Comparison of ENCODE assay signal across 14 cellular contexts in the genomic region with DNA sequence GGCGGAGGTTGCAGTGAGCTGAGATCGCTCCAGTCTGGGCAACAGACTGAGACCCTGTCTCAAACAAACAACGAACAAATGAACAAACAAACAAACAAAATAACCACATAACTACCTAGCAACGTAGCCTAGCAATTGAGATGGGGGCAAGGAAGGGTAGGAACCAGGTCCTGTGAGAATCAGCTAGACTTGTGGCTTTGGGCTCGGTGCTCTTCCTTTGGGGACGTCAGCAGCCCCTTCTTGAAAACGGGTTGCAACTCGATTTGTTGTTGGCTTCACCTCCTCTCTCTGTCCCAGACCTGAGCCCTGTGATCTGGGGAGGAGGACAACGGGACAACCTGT.
DNase-seq lines count a peak whose midpoint lies in the region; ATAC-seq, FAIRE-seq and TF ChIP-seq lines count a peak whose summit lies in the region.
"Had no signal": no experiment of that assay in that cellular context is flagged by ENCODE, and none has a peak within 500 bp of the region (broad histone marks: within the 10 kb centered on the region; RNA-seq: fewer than 3 reads in every experiment).

No MANE protein-coding gene starts in this region.

- no peaks in the 10 kb centered on the region for H3K9me1 ChIP-seq in K562 (ENCODE audit: control insufficient read depth, insufficient read depth, low read length)

- TF ChIP-seq POLR2A in K562 (conservative IDR thresholded peaks at IDR 0.05) (no peak), testis (IDR thresholded peaks at IDR 0.05) (no peak), erythroblast (IDR thresholded peaks at IDR 0.05; ENCODE audit: low read length) (no peak)

- no TSS peak for BruUV-seq in K562 (replicated peaks; lab: Mats Ljungman, UMichigan)

- H3K9me3 ChIP-seq in HUES48 (ENCODE audit: control insufficient read depth, insufficient read depth, low read length) (no peaks in the 10 kb centered on the region), K562 (replicated peaks; ENCODE audit: control insufficient read depth, insufficient read depth, low read depth, low read length) (no peaks in the 10 kb centered on the region), mesodermal cell (ENCODE audit: control insufficient read depth, low read length) (no peaks in the 10 kb centered on the region), testis (no peaks in the 10 kb centered on the region)

- peak overlapping the region; percentile 93 for H3K4me2 ChIP-seq in K562 (ENCODE audit: insufficient read depth, low read length)

- in situ Hi-C loops in K562 (cut with MboI), result no loop called here

- TF ChIP-seq EP300 in K562 (IDR thresholded peaks at IDR 0.05; ENCODE audit: low read length), result no peak

- intact Hi-C loops in K562 (cut with micrococcal nuclease) (no loop called here), testis (cut with DNase I; ENCODE audit: low total_unique reads) (no loop called here)

- 42% methylated on average over 9 of the region's 9 CpGs for WGBS in K562 (ENCODE audit: insufficient coverage, low coverage, missing lambda C conversion rate)
- WGBS in mesodermal cell (ENCODE audit: insufficient coverage in 2 of 2), 2 experiments, result 74 to 100% methylated on average over 5 to 7 of the region's 9 CpGs
- WGBS in testis, 2 donors, result 48 to 52% methylated on average over 9 of the region's 9 CpGs

- H3K9ac ChIP-seq in HUES48 (ENCODE audit: low read depth, low read length), result no peak overlapping the region
- peak overlapping the region in 1 of 2 experiments; percentile 48; a peak in 2 of 4 replicates for H3K9ac ChIP-seq in K562 (ENCODE audit: insufficient read depth in 1 of 2, low read depth in 2 of 2, low read length in 2 of 2)

- POLR2A ChIA-PET in K562 (lab: Yijun Ruan, JAX), result interaction anchor here (0.6 to 2.5 kb wide), 12 partner anchors 9 to 1502 kb away, joined by 3 to 26 read pairs (median 4); partner anchors contain the start of gene CEP20

- H3K79me2 ChIP-seq in K562 (ENCODE audit: control insufficient read depth, insufficient read depth, low read length), result peaks cover 10% of the 10 kb centered on the region

- H3K27me3 ChIP-seq in HUES48 (ENCODE audit: control insufficient read depth, insufficient read depth, low read length) (no peaks in the 10 kb centered on the region), K562 (ENCODE audit: control insufficient read depth in 2 of 2, insufficient read depth in 2 of 2, low read length in 2 of 2) (no peaks in the 10 kb centered on the region), testis (no peaks in the 10 kb centered on the region), foreskin keratinocyte (no peaks in the 10 kb centered on the region)

- TF ChIP-seq CTCF in K562 (IDR thresholded peaks at IDR 0.05 in 2 of 3, conservative IDR thresholded peaks at IDR 0.05 in 1 of 3; ENCODE audit: insufficient read depth in 2 of 3, low read depth in 1 of 3, low read length in 3 of 3) (no peak), testis (IDR thresholded peaks at IDR 0.05) (no peak), foreskin keratinocyte (conservative IDR thresholded peaks at IDR 0.05) (no peak)

- H3K4me3 ChIP-seq in HUES48 (ENCODE audit: low read depth, low read length) (no peak overlapping the region), K562 (no peak overlapping the region), mesodermal cell (ENCODE audit: extremely low read depth, insufficient read depth, low read length, poor library complexity, severe bottlenecking) (no peak overlapping the region), testis (no peak overlapping the region)

- H3K36me3 ChIP-seq in HUES48 (ENCODE audit: control insufficient read depth, insufficient read depth, low read length), result peaks cover 60% of the 10 kb centered on the region
- peaks cover 65% of the 10 kb centered on the region; the same call in 2 of the 3 replicates for H3K36me3 ChIP-seq in K562 (ENCODE audit: control insufficient read depth, insufficient read depth, low read length)
- peaks cover 31% of the 10 kb centered on the region for H3K36me3 ChIP-seq in mesodermal cell (ENCODE audit: control insufficient read depth, insufficient read depth, low read length)
- H3K36me3 ChIP-seq in testis (ENCODE audit: low read depth, missing control alignments), result no peaks in the 10 kb centered on the region

- H4K20me1 ChIP-seq in K562 (replicated peaks; ENCODE audit: control insufficient read depth, insufficient read depth, low read length), result no peaks in the 10 kb centered on the region

- DNase-seq in K562 (ENCODE audit: extremely low read depth in 1 of 4, low spot score in 3 of 4) (no peak), testis (no peak), erythroblast (lab: John Stamatoyannopoulos, UW) (no peak), NCI-H187 treated with DMSO at 0.1 percent for 48 hours (lab: John Stamatoyannopoulos, UW) (no peak), cerebellum (ENCODE audit: low spot score) (no peak), foreskin keratinocyte (no peak)
- DNase-seq: activated CD8-positive, alpha-beta memory T cell treated with anti-CD3 and anti-CD28 coated beads for 24 hours; activated naive CD8-positive, alpha-beta T cell treated with anti-CD3 and anti-CD28 coated beads, Interleukin-2, amount 10 ng/mL, durations not matched to agents 7 days and 5 days; effector CD8-positive, alpha-beta T cell; NCI-H1105 had no signal

- H3K4me1 ChIP-seq in HUES48 (ENCODE audit: control insufficient read depth, insufficient read depth, low read length) (no peaks in the 10 kb centered on the region), K562 (replicated peaks in 1 of 2; ENCODE audit: control insufficient read depth in 2 of 2, insufficient read depth in 2 of 2, low read length in 2 of 2) (peaks cover 43 to 50% of the 10 kb centered on the region in 2 experiments), mesodermal cell (ENCODE audit: control insufficient read depth, insufficient read depth, low read length, poor library complexity, severe bottlenecking) (peaks cover 19% of the 10 kb centered on the region), testis (peaks cover 25% of the 10 kb centered on the region), foreskin keratinocyte (peaks cover 6% of the 10 kb centered on the region)

- TF ChIP-seq RAD21 in K562 (CRISPR knock-in tag; conservative IDR thresholded peaks at IDR 0.05 in 1 of 2, IDR thresholded peaks at IDR 0.05 in 1 of 2), result no peak

- H3K27ac ChIP-seq in HUES48 (ENCODE audit: low read depth, low read length) (peak overlapping the region; percentile 47), K562 (ENCODE audit: extremely low read depth, low read depth, low read length) (peak overlapping the region; percentile 100; the same call in 2 of the 3 replicates), mesodermal cell (ENCODE audit: low read depth, low read length, severe bottlenecking) (peak overlapping the region; percentile 82), testis (peak overlapping the region; percentile 74 to 82), foreskin keratinocyte (no peak overlapping the region)

- ATAC-seq in K562 (no peak), foreskin keratinocyte (no peak)
- ATAC-seq: natural killer cell treated with Interleukin-12 subunit alpha and Interleukin-12 subunit beta and Interleukin-15 and Interleukin-18, amount 100 ng/mL, for 72 hours had no signal

- H2AFZ ChIP-seq in K562 (ENCODE audit: low read depth, low read length), result no peak overlapping the region

- no peak for FAIRE-seq in K562 (lab: Jason Lieb, UNC)
- FAIRE-seq: GM12892 had no signal

- CTCF ChIA-PET in K562 (lab: Yijun Ruan, JAX; ENCODE audit: low intra/inter-chr PET ratio), result no interaction called here

TF ChIP-seq in K562, 482 proteins besides CTCF, POLR2A, EP300 and RAD21 (continues in another document):
- TF ChIP-seq, protein P1, sequence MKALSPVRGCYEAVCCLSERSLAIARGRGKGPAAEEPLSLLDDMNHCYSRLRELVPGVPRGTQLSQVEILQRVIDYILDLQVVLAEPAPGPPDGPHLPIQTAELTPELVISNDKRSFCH (CRISPR knock-in tag; IDR thresholded peaks at IDR 0.05), result no peak
- TF ChIP-seq, protein P1 (tag; IDR thresholded peaks at IDR 0.05), result 0 out of 2 replicates have a peak, but pooled peaks have one; percentile 19
- TF ChIP-seq ARHGAP35 (IDR thresholded peaks at IDR 0.05; ENCODE audit: partially characterized antibody) (peak; percentile 61), SMAD2 (IDR thresholded peaks at IDR 0.05; ENCODE audit: low read depth, low read length) (no peak), ZSCAN29 (IDR thresholded peaks at IDR 0.05) (peak; percentile 80), ATF7 (IDR thresholded peaks at IDR 0.05) (no peak), ETV6 (IDR thresholded peaks at IDR 0.05; ENCODE audit: borderline replicate concordance in 1 of 2, low read depth in 2 of 2, low read length in 1 of 2) (0 out of 4 replicates have a peak, but pooled peaks of 1 of the 2 experiments have one; percentile 13), ETV6 (CRISPR knock-in tag; IDR thresholded peaks at IDR 0.05; ENCODE audit: borderline replicate concordance) (no peak), ZNF431 (CRISPR knock-in tag; IDR thresholded peaks at IDR 0.05) (0 out of 2 replicates have a peak, but pooled peaks have one; percentile 17)
- TF ChIP-seq, protein P2, sequence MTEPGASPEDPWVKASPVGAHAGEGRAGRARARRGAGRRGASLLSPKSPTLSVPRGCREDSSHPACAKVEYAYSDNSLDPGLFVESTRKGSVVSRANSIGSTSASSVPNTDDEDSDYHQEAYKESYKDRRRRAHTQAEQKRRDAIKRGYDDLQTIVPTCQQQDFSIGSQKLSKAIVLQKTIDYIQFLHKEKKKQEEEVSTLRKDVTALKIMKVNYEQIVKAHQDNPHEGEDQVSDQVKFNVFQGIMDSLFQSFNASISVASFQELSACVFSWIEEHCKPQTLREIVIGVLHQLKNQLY (CRISPR knock-in tag; conservative IDR thresholded peaks at IDR 0.05), result no peak
